Comparison of ENCODE assay signal across 5 cellular contexts in genomic region chr10:79570624-79571023, GRCh38. TPM values are rescaled to one million over a fixed set of nuclear protein-coding genes. Genes with fewer than 3 reads are reported as not detected.
"Had no signal": no experiment of that assay in that cellular context is flagged by ENCODE, and none has a peak within 500 bp of the region (broad histone marks: within the 10 kb centered on the region; RNA-seq: fewer than 3 reads in every experiment).

No MANE protein-coding gene starts in this region.

RNA-seq across cellular contexts. Expression of gene SFTPA2, which starts 10.4 kb away (rescaled TPM):
- total RNA-seq: M059J; NCI-H460; SK-MEL-5; T-helper 2 cell treated with Interferon-gamma antibody and Interleukin-4, amounts not matched to agents 100 ng/mL and 5 ng/mL, for 36 hours had no signal
- polyA plus RNA-seq: SK-N-SH had no signal

RNA-seq across cellular contexts. Expression of gene SFTPA1, which starts 40.1 kb away (rescaled TPM):
- total RNA-seq: M059J; NCI-H460; SK-MEL-5; T-helper 2 cell treated with Interferon-gamma antibody and Interleukin-4, amounts not matched to agents 100 ng/mL and 5 ng/mL, for 36 hours had no signal
- polyA plus RNA-seq: SK-N-SH had no signal
